Comparison of ENCODE assay signal across 8 cellular contexts in the genomic region with DNA sequence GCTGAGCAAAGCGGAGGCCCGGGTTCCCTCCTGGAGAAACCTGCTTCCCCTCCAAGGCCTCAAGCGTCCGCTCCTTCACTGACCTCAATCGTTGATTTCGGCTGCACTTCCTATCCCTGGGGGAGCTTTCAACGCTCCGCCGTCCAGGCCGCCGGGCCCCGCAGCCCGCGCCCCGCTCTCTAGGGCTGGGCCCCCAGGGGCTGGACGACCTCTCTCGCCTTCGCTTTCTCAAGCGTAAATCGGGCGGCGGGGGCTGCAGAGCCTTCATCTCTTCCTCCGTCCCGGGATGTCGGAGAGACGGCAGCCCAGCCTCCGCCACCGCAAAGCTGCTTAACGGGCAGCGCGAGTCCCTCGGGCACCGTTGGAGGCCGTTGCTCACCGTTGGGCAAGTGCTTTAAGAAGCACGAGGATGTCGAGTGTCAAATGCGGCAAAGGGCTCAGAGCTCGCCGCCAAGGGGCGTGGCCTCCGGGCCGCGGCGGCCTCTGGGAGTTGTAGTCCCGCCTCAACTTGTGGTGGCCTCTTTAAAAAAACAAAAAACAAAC. TPM values are rescaled to one million over a fixed set of nuclear protein-coding genes. Genes with fewer than 3 reads are reported as not detected.
DNase-seq lines count a peak whose midpoint lies in the region; ATAC-seq and TF ChIP-seq lines count a peak whose summit lies in the region.

No MANE protein-coding gene starts in this region.

- no peak overlapping the region for H2BK5ac ChIP-seq in trophoblast cell (ENCODE audit: low read depth, low read length, poor library complexity)

- H2AK5ac ChIP-seq in trophoblast cell (ENCODE audit: low read length), result no peak overlapping the region

- H3K79me2 ChIP-seq in trophoblast cell (ENCODE audit: control insufficient read depth, insufficient read depth, low read length, poor library complexity), result peaks cover 2% of the 10 kb centered on the region

- H3K36me3 ChIP-seq in heart left ventricle (no peaks in the 10 kb centered on the region), trophoblast cell (ENCODE audit: control insufficient read depth in 1 of 2, insufficient read depth in 2 of 2, low read length in 2 of 2) (no peaks in the 10 kb centered on the region), testis (ENCODE audit: low read depth, missing control alignments) (no peaks in the 10 kb centered on the region), SJCRH30 (no peaks in the 10 kb centered on the region)

- no peak overlapping the region for H3K23ac ChIP-seq in trophoblast cell (ENCODE audit: low read length)

- no peak overlapping the region for H3K9ac ChIP-seq in trophoblast cell (ENCODE audit: low read length)

- peak overlapping the region; percentile 66 for H4K8ac ChIP-seq in trophoblast cell (ENCODE audit: low read depth, low read length)

- H3K4me1 ChIP-seq in heart left ventricle, result peaks cover 0 to 22% (median 5%) of the 10 kb centered on the region in 12 donors
- peaks cover 20 to 22% of the 10 kb centered on the region in 2 experiments for H3K4me1 ChIP-seq in trophoblast cell (ENCODE audit: control insufficient read depth in 1 of 2, insufficient read depth in 2 of 2, low read length in 2 of 2)
- no peaks in the 10 kb centered on the region for H3K4me1 ChIP-seq in testis
- no peaks in the 10 kb centered on the region for H3K4me1 ChIP-seq in SJCRH30

- DNase-seq in SIG-M5 treated with dmso at 0.1 percent for 504 hours (lab: John Stamatoyannopoulos, UW; ENCODE audit: unreplicated experiment) (peak; percentile 43), SIG-M5 (lab: John Stamatoyannopoulos, UW) (no peak), NOMO-1 treated with DMSO at 0.1 percent for 48 hours (lab: John Stamatoyannopoulos, UW; ENCODE audit: unreplicated experiment) (peak; percentile 78), heart left ventricle (peak; percentile 73 to 84 (median 77)), trophoblast cell (peak; percentile 77 to 85), testis (peak; percentile 83), SJCRH30 (no peak)
- peak; percentile 83 for DNase-seq in activated naive CD4-positive, alpha-beta T cell treated with anti-CD3 and anti-CD28 coated beads, Interleukin-2, amount 50 U/mL, for 16 hours

- peak overlapping the region; percentile 24 to 69 (median 58) for H3K4me3 ChIP-seq in heart left ventricle
- peak overlapping the region; percentile 68 for H3K4me3 ChIP-seq in trophoblast cell (ENCODE audit: low read depth, low read length)
- peak overlapping the region; percentile 67 to 71 for H3K4me3 ChIP-seq in testis
- no peak overlapping the region for H3K4me3 ChIP-seq in SJCRH30

- no peak overlapping the region for H3K18ac ChIP-seq in trophoblast cell (ENCODE audit: low read length)

- H3K27me3 ChIP-seq in heart left ventricle (no peaks in the 10 kb centered on the region), trophoblast cell (ENCODE audit: insufficient read depth, low read length) (peaks cover 6% of the 10 kb centered on the region), testis (no peaks in the 10 kb centered on the region), SJCRH30 (peaks cover 15% of the 10 kb centered on the region)

- no peak overlapping the region for H3K4ac ChIP-seq in trophoblast cell (ENCODE audit: low read depth, low read length)

- H3K27ac ChIP-seq in heart left ventricle (peak overlapping the region in 4 of 12 donors; percentile 43 to 76 (median 54)), trophoblast cell (ENCODE audit: low read depth, low read length) (no peak overlapping the region), testis (peak overlapping the region in 1 of 2 donors; percentile 50), SJCRH30 (no peak overlapping the region)

- H3K9me3 ChIP-seq in heart left ventricle, result no peaks in the 10 kb centered on the region
- H3K9me3 ChIP-seq in trophoblast cell (ENCODE audit: insufficient read depth, low read depth, low read length), result peaks cover 4% of the 10 kb centered on the region
- H3K9me3 ChIP-seq in testis, result no peaks in the 10 kb centered on the region
- H3K9me3 ChIP-seq in SJCRH30 (replicated peaks), result no peaks in the 10 kb centered on the region

- H4K12ac ChIP-seq in trophoblast cell (ENCODE audit: low read depth, low read length), result no peak overlapping the region

- TF ChIP-seq POLR2A in heart left ventricle (IDR thresholded peaks at IDR 0.05) (peak in 1 of 2 donors; percentile 40), testis (IDR thresholded peaks at IDR 0.05) (no peak)

- H3K4me2 ChIP-seq in trophoblast cell (ENCODE audit: low read length), result peak overlapping the region; percentile 72

- H3K79me1 ChIP-seq in trophoblast cell (ENCODE audit: low read length), result peaks cover 4% of the 10 kb centered on the region

- no peak overlapping the region for H4K91ac ChIP-seq in trophoblast cell (ENCODE audit: low read depth, low read length)

- H2BK120ac ChIP-seq in trophoblast cell (ENCODE audit: insufficient read depth, low read length, poor library complexity), result no peak overlapping the region

- TF ChIP-seq CTCF in heart left ventricle (IDR thresholded peaks at IDR 0.05) (peak in 2 of 12 donors; percentile 5 to 25), testis (IDR thresholded peaks at IDR 0.05) (no peak)

- 8 to 17% (median 9%) methylated on average over 39 to 46 of the region's 46 CpGs for WGBS in heart left ventricle, 4 donors
- no CpG with 5 or more reads among the region's 46 CpGs for WGBS in trophoblast cell (ENCODE audit: extremely low coverage, insufficient coverage, insufficient read length)
- 2% methylated on average over 15 to 46 of the region's 46 CpGs for WGBS in testis, 2 donors

- peak overlapping the region; percentile 9 for H3K14ac ChIP-seq in trophoblast cell (ENCODE audit: low read length)

- intact Hi-C loops in heart left ventricle (cut with DNase I), result no loop called here
- intact Hi-C loops in testis (cut with DNase I; ENCODE audit: low total_unique reads), result no loop called here

- ATAC-seq in heart left ventricle, result peak; percentile 42 to 84 (median 72)

- peak overlapping the region; percentile 51 for H2AFZ ChIP-seq in trophoblast cell (ENCODE audit: insufficient read depth, low read length, poor library complexity)

- no peak overlapping the region for H2BK12ac ChIP-seq in trophoblast cell (ENCODE audit: low read length)

RNA-seq across cellular contexts. Expression of a gene that starts 8.5 kb away (rescaled TPM):
- 1 to 10 TPM in 8 of 9 donors, under 1 TPM in 1; 0.45 to 5.9 (median 2.5) TPM for total RNA-seq in heart left ventricle
- 1 to 10 TPM; 3.7 to 9.1 TPM for polyA plus RNA-seq in heart left ventricle
- 4.2 and 4.3 TPM in 2 replicates for polyA plus RNA-seq in trophoblast cell (2013)
- 10 to 100 TPM; 22.0 to 40.3 TPM for total RNA-seq in testis
- polyA plus RNA-seq in testis (ENCODE audit: insufficient read depth, low read depth, low replicate concordance), result 21.3 TPM
- total RNA-seq in SJCRH30 (2014; rRNA removed; shearing (Covaris generic)), result 44.9 and 46.1 TPM in 2 replicates

RNA-seq across cellular contexts. Expression of a gene that starts 27.8 kb away (rescaled TPM):
- total RNA-seq in heart left ventricle (10 to 100 TPM; 12.4 to 27.7 (median 23.4) TPM), testis (10 to 100 TPM; 59.8 to 65.3 TPM)
- polyA plus RNA-seq in heart left ventricle (10 to 100 TPM; 33.7 to 41.7 TPM), testis (ENCODE audit: insufficient read depth, low read depth, low replicate concordance) (44.8 TPM)
- 20.9 and 21.5 TPM in 2 replicates for polyA plus RNA-seq in trophoblast cell (2013)
- total RNA-seq in SJCRH30 (2014; rRNA removed; shearing (Covaris generic)), result 59.8 and 71.1 TPM in 2 replicates

RNA-seq across cellular contexts. Expression of a gene that starts 57.1 kb away (rescaled TPM):
- total RNA-seq in heart left ventricle (10 to 100 TPM in 2 of 9 donors, 1 to 10 TPM in 7; 1.6 to 17.1 (median 5.4) TPM), testis (10 to 100 TPM; 55.5 to 59.1 TPM)
- polyA plus RNA-seq in heart left ventricle (1 to 10 TPM; 2.2 TPM), testis (ENCODE audit: insufficient read depth, low read depth, low replicate concordance) (29.8 TPM)
- 2.0 and 2.2 TPM in 2 replicates for polyA plus RNA-seq in trophoblast cell (2013)
- total RNA-seq in SJCRH30 (2014; rRNA removed; shearing (Covaris generic)), result 5.3 and 5.9 TPM in 2 replicates

Comparison
In these comparisons a context has a peak if more than half of its experiments do, and no peak if none do; other contexts are left out.
1. DNase-seq: peak in SIG-M5 treated with dmso at 0.1 percent for 504 hours (single experiment), NOMO-1 treated with DMSO at 0.1 percent for 48 hours (single experiment), activated naive CD4-positive, alpha-beta T cell treated with anti-CD3 and anti-CD28 coated beads, Interleukin-2, amount 50 U/mL, for 16 hours (single experiment), heart left ventricle (5 of 5), trophoblast cell (2 of 2) and testis (single experiment); none in SIG-M5 (single experiment) and SJCRH30 (0 of 2).